In the genomic region with DNA sequence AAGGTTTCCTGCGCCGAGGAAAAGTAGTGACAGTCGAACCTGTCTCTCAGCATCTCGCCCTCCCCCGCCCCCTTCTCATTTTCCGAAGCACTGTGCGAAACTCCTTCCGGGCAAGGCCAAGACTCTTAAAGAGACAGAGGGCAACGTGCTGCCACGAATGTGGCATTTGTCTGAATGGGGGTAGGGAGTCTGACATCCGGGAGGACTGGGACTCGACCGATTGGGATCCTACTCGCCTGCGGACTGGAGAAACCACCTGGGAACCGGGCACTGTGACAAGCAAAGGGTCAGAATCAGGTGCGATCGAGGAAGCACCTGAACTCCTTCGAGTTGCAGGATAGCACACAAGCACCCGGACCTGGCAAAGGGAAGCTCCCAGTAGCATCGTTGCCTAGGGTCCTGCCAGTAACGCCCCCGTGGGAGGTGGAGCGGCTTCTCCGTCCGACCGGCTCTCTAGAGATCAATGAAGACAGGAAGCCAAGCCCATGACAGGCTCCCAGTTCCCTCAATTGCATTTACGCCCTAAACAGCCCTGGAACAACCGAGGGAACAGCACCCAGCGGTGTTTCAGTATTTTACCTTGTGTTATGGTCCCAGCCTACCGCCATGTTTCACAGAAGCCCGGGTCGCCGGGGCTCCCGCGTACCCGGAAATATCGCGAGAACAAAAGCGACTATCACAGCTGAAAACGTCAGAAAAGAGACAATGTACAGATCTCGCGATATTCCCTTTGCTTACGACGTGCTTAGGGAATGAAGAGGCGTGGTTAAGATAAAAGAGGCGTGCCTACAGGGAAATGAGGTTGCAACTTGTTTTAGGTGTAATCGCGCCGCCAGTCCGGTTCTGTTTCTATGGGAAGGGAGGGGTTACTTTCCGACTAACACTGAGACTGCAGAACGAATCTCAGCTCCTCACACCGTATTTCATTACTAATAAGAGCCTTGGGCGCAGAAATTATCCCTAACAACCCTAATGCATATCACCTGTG, we compare ENCODE assay signal across 1 cellular context.
TF ChIP-seq lines count a peak whose summit lies in the region.

A gene with protein sequence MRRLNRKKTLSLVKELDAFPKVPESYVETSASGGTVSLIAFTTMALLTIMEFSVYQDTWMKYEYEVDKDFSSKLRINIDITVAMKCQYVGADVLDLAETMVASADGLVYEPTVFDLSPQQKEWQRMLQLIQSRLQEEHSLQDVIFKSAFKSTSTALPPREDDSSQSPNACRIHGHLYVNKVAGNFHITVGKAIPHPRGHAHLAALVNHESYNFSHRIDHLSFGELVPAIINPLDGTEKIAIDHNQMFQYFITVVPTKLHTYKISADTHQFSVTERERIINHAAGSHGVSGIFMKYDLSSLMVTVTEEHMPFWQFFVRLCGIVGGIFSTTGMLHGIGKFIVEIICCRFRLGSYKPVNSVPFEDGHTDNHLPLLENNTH (minus strand): TSS at position 637 of the 988 bp plus-strand sequence. CDS start 9,539 bp downstream, outside the sequence.

TF ChIP-seq in HepG2, 621 proteins besides CTCF, POLR2A, EP300 and RAD21 (continued from another document and continues in another):
- TF ChIP-seq, protein P1, sequence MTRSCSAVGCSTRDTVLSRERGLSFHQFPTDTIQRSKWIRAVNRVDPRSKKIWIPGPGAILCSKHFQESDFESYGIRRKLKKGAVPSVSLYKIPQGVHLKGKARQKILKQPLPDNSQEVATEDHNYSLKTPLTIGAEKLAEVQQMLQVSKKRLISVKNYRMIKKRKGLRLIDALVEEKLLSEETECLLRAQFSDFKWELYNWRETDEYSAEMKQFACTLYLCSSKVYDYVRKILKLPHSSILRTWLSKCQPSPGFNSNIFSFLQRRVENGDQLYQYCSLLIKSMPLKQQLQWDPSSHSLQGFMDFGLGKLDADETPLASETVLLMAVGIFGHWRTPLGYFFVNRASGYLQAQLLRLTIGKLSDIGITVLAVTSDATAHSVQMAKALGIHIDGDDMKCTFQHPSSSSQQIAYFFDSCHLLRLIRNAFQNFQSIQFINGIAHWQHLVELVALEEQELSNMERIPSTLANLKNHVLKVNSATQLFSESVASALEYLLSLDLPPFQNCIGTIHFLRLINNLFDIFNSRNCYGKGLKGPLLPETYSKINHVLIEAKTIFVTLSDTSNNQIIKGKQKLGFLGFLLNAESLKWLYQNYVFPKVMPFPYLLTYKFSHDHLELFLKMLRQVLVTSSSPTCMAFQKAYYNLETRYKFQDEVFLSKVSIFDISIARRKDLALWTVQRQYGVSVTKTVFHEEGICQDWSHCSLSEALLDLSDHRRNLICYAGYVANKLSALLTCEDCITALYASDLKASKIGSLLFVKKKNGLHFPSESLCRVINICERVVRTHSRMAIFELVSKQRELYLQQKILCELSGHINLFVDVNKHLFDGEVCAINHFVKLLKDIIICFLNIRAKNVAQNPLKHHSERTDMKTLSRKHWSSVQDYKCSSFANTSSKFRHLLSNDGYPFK (CRISPR knock-in tag; IDR thresholded peaks at IDR 0.05; ENCODE audit: borderline replicate concordance) = peak; percentile 80; the same call in 1 of the 2 replicates
- TF ChIP-seq POLR2AphosphoS5 (IDR thresholded peaks at IDR 0.05; ENCODE audit: low read depth, low read length) (peak; percentile 74), ZNF850 (CRISPR knock-in tag; conservative IDR thresholded peaks at IDR 0.05) (0 out of 2 replicates have a peak, but pooled peaks have one; percentile 33), SETDB1 (CRISPR knock-in tag; IDR thresholded peaks at IDR 0.05; ENCODE audit: borderline replicate concordance) (no peak), SRSF1 (optimal IDR thresholded peaks at IDR 0.05; ENCODE audit: low read depth, low read length) (peak; percentile 46), SMYD3 (CRISPR knock-in tag; IDR thresholded peaks at IDR 0.05) (no peak), TEAD3 (CRISPR knock-in tag; optimal IDR thresholded peaks at IDR 0.05; ENCODE audit: borderline replicate concordance) (peak; percentile 61), ZFP1 (CRISPR knock-in tag; IDR thresholded peaks at IDR 0.05) (no peak), ZNF816 (CRISPR knock-in tag; IDR thresholded peaks at IDR 0.05; ENCODE audit: borderline replicate concordance) (no peak), SIX1 (CRISPR knock-in tag; IDR thresholded peaks at IDR 0.05; ENCODE audit: borderline replicate concordance) (no peak), ZNF383 (CRISPR knock-in tag; IDR thresholded peaks at IDR 0.05; ENCODE audit: borderline replicate concordance) (0 out of 2 replicates have a peak, but pooled peaks have one; percentile 42), ELF1 (CRISPR knock-in tag; IDR thresholded peaks at IDR 0.05) (peak; percentile 72), NR2F1 (CRISPR knock-in tag; IDR thresholded peaks at IDR 0.05) (no peak), ZNF883 (CRISPR knock-in tag; IDR thresholded peaks at IDR 0.05; ENCODE audit: not compliant biosample characterization) (no peak), MTA3 (CRISPR knock-in tag; IDR thresholded peaks at IDR 0.05) (no peak), ZNF75D (CRISPR knock-in tag; IDR thresholded peaks at IDR 0.05; ENCODE audit: borderline replicate concordance) (no peak), PRPF4 (IDR thresholded peaks at IDR 0.05; ENCODE audit: low read depth, low read length, poor library complexity, severe bottlenecking) (no peak), RXRB (CRISPR knock-in tag; IDR thresholded peaks at IDR 0.05; ENCODE audit: borderline replicate concordance) (peak; percentile 40; the same call in 1 of the 2 replicates), KMT2A (CRISPR knock-in tag; IDR thresholded peaks at IDR 0.05) (peak; percentile 45), RELA (CRISPR knock-in tag; IDR thresholded peaks at IDR 0.05) (no peak), ZNF121 (CRISPR knock-in tag; IDR thresholded peaks at IDR 0.05) (no peak), ZNF703 (CRISPR knock-in tag; IDR thresholded peaks at IDR 0.05; ENCODE audit: borderline replicate concordance) (no peak), ASH2L (IDR thresholded peaks at IDR 0.05; ENCODE audit: insufficient read length, low read depth, low read length) (peak; percentile 78), ZSCAN22 (CRISPR knock-in tag; IDR thresholded peaks at IDR 0.05) (no peak), HMG20A (CRISPR knock-in tag; IDR thresholded peaks at IDR 0.05; ENCODE audit: borderline replicate concordance) (0 out of 2 replicates have a peak, but pooled peaks have one; percentile 19), ZNF788 (CRISPR knock-in tag; IDR thresholded peaks at IDR 0.05; ENCODE audit: borderline replicate concordance) (no peak; the same call in 1 of the 2 replicates), ETV6 (CRISPR knock-in tag; conservative IDR thresholded peaks at IDR 0.05) (no peak), JUND (CRISPR knock-in tag; IDR thresholded peaks at IDR 0.05) (no peak), ZNF24 (IDR thresholded peaks at IDR 0.05) (no peak), ZNF274 (CRISPR knock-in tag; IDR thresholded peaks at IDR 0.05) (no peak), MAFF (IDR thresholded peaks at IDR 0.05; ENCODE audit: low read depth, low read length) (no peak), CEBPG (CRISPR knock-in tag; IDR thresholded peaks at IDR 0.05) (peak; percentile 43; the same call in 1 of the 2 replicates)
- TF ChIP-seq, protein P2, sequence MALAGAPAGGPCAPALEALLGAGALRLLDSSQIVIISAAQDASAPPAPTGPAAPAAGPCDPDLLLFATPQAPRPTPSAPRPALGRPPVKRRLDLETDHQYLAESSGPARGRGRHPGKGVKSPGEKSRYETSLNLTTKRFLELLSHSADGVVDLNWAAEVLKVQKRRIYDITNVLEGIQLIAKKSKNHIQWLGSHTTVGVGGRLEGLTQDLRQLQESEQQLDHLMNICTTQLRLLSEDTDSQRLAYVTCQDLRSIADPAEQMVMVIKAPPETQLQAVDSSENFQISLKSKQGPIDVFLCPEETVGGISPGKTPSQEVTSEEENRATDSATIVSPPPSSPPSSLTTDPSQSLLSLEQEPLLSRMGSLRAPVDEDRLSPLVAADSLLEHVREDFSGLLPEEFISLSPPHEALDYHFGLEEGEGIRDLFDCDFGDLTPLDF (CRISPR knock-in tag; IDR thresholded peaks at IDR 0.05) = peak; percentile 82; the same call in 1 of the 2 replicates
- TF ChIP-seq, protein P3, sequence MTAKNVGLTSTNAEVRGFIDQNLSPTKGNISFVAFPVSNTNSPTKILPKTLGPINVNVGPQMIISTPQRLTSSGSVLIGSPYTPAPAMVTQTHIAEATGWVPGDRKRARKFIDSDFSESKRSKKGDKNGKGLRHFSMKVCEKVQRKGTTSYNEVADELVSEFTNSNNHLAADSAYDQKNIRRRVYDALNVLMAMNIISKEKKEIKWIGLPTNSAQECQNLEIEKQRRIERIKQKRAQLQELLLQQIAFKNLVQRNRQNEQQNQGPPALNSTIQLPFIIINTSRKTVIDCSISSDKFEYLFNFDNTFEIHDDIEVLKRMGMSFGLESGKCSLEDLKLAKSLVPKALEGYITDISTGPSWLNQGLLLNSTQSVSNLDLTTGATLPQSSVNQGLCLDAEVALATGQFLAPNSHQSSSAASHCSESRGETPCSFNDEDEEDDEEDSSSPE (CRISPR knock-in tag; IDR thresholded peaks at IDR 0.05) = peak; percentile 83
- TF ChIP-seq, protein P4, sequence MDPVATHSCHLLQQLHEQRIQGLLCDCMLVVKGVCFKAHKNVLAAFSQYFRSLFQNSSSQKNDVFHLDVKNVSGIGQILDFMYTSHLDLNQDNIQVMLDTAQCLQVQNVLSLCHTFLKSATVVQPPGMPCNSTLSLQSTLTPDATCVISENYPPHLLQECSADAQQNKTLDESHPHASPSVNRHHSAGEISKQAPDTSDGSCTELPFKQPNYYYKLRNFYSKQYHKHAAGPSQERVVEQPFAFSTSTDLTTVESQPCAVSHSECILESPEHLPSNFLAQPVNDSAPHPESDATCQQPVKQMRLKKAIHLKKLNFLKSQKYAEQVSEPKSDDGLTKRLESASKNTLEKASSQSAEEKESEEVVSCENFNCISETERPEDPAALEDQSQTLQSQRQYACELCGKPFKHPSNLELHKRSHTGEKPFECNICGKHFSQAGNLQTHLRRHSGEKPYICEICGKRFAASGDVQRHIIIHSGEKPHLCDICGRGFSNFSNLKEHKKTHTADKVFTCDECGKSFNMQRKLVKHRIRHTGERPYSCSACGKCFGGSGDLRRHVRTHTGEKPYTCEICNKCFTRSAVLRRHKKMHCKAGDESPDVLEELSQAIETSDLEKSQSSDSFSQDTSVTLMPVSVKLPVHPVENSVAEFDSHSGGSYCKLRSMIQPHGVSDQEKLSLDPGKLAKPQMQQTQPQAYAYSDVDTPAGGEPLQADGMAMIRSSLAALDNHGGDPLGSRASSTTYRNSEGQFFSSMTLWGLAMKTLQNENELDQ (CRISPR knock-in tag; IDR thresholded peaks at IDR 0.05; ENCODE audit: borderline replicate concordance) = no peak
- TF ChIP-seq, protein P5, sequence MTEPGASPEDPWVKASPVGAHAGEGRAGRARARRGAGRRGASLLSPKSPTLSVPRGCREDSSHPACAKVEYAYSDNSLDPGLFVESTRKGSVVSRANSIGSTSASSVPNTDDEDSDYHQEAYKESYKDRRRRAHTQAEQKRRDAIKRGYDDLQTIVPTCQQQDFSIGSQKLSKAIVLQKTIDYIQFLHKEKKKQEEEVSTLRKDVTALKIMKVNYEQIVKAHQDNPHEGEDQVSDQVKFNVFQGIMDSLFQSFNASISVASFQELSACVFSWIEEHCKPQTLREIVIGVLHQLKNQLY (CRISPR knock-in tag; IDR thresholded peaks at IDR 0.05) = no peak
- TF ChIP-seq, protein P6, sequence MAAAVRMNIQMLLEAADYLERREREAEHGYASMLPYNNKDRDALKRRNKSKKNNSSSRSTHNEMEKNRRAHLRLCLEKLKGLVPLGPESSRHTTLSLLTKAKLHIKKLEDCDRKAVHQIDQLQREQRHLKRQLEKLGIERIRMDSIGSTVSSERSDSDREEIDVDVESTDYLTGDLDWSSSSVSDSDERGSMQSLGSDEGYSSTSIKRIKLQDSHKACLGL (CRISPR knock-in tag; IDR thresholded peaks at IDR 0.05) = peak; percentile 48; the same call in 1 of the 2 replicates
- TF ChIP-seq, protein P7, sequence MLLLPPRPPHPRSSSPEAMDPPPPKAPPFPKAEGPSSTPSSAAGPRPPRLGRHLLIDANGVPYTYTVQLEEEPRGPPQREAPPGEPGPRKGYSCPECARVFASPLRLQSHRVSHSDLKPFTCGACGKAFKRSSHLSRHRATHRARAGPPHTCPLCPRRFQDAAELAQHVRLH (CRISPR knock-in tag; IDR thresholded peaks at IDR 0.05; ENCODE audit: borderline replicate concordance, low read depth) = no peak
- TF ChIP-seq, protein P8, sequence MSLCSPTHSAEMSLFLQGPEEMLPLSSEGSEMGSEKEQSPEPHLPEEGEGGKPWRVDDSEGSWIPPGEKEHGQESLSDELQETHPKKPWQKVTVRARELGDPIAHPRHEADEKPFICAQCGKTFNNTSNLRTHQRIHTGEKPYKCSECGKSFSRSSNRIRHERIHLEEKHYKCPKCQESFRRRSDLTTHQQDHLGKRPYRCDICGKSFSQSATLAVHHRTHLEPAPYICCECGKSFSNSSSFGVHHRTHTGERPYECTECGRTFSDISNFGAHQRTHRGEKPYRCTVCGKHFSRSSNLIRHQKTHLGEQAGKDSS (CRISPR knock-in tag; IDR thresholded peaks at IDR 0.05; ENCODE audit: borderline replicate concordance, low read depth) = peak; percentile 69; the same call in 1 of the 2 replicates
- TF ChIP-seq, protein P9, sequence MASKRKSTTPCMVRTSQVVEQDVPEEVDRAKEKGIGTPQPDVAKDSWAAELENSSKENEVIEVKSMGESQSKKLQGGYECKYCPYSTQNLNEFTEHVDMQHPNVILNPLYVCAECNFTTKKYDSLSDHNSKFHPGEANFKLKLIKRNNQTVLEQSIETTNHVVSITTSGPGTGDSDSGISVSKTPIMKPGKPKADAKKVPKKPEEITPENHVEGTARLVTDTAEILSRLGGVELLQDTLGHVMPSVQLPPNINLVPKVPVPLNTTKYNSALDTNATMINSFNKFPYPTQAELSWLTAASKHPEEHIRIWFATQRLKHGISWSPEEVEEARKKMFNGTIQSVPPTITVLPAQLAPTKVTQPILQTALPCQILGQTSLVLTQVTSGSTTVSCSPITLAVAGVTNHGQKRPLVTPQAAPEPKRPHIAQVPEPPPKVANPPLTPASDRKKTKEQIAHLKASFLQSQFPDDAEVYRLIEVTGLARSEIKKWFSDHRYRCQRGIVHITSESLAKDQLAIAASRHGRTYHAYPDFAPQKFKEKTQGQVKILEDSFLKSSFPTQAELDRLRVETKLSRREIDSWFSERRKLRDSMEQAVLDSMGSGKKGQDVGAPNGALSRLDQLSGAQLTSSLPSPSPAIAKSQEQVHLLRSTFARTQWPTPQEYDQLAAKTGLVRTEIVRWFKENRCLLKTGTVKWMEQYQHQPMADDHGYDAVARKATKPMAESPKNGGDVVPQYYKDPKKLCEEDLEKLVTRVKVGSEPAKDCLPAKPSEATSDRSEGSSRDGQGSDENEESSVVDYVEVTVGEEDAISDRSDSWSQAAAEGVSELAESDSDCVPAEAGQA (IDR thresholded peaks at IDR 0.05; ENCODE audit: low read depth) = peak; percentile 84
- TF ChIP-seq, protein P9 (CRISPR knock-in tag; IDR thresholded peaks at IDR 0.05; ENCODE audit: borderline replicate concordance) = no peak
